In genomic region chr7:101237206-101238067, GRCh38 we compare ENCODE assay signal across 10 cellular contexts. TPM values are rescaled to one million over a fixed set of nuclear protein-coding genes. Genes with fewer than 3 reads are reported as not detected.
DNase-seq lines count a peak whose midpoint lies in the region; ATAC-seq and TF ChIP-seq lines count a peak whose summit lies in the region.
"Had no signal": no experiment of that assay in that cellular context is flagged by ENCODE, and none has a peak within 500 bp of the region (broad histone marks: within the 10 kb centered on the region; RNA-seq: fewer than 3 reads in every experiment).

Gene CLDN15 (minus strand): TSS chr7:101237802. CDS start chr7:101237581, 221 bp downstream.

- no peak for TF ChIP-seq POLR2A in body of pancreas (IDR thresholded peaks at IDR 0.05)
- no peak for TF ChIP-seq POLR2A in lower leg skin (IDR thresholded peaks at IDR 0.05)

- TF ChIP-seq CTCF in body of pancreas (IDR thresholded peaks at IDR 0.05) (no peak), lower leg skin (IDR thresholded peaks at IDR 0.05) (no peak)

- 64 to 73% methylated on average over 20 to 25 of the region's 31 CpGs for WGBS in body of pancreas, 2 donors
- 51 to 61% methylated on average over 23 to 29 of the region's 31 CpGs for WGBS in lower leg skin, 2 donors

- H3K4me3 ChIP-seq in body of pancreas (no peak within 1 kb of the TSS), lower leg skin (ENCODE audit: low read depth, poor library complexity, severe bottlenecking) (no peak within 1 kb of the TSS)

- H3K27ac ChIP-seq in body of pancreas: peak within 1 kb of the TSS; percentile 72 to 87 (median 84)
- H3K27ac ChIP-seq in substantia nigra (ENCODE audit: low read depth, low read length, poor library complexity, severe bottlenecking): peak within 1 kb of the TSS; percentile 58
- H3K27ac ChIP-seq: 22Rv1 had no signal

- no peaks in the 10 kb centered on the region for H3K27me3 ChIP-seq in body of pancreas

- intact Hi-C loops in body of pancreas (cut with DNase I): no loop called here
- intact Hi-C loops in lower leg skin (cut with DNase I; ENCODE audit: low total_unique reads): no loop called here

- DNase-seq in DMS 273 (lab: John Stamatoyannopoulos, UW; ENCODE audit: unreplicated experiment): peak; percentile 44
- no peak for DNase-seq in DMS 273 treated with DMSO at 0.1 percent for 48 hours (lab: John Stamatoyannopoulos, UW)
- DNase-seq in body of pancreas: peak; percentile 41 to 58 (median 49)
- peak; percentile 49 to 91 for DNase-seq in lower leg skin (ENCODE audit: low spot score in 2 of 2)
- peak in 21 of 49 donors; percentile 1 to 52 (median 18) for DNase-seq in substantia nigra (lab: John Stamatoyannopoulos, UW)
- DNase-seq in RPMI8226: no peak
- no peak for DNase-seq in activated CD4-positive, CD25-positive, alpha-beta regulatory T cell treated with anti-CD3 and anti-CD28 coated beads, Interleukin-2, amount 50 U/mL, for 72 hours
- DNase-seq in KBM-7: no peak
- DNase-seq: MM.1S had no signal

- peaks cover 46% of the 10 kb centered on the region for H3K4me1 ChIP-seq in body of pancreas

- H3K9me3 ChIP-seq in body of pancreas: no peaks in the 10 kb centered on the region

- peaks cover 0 to 1% of the 10 kb centered on the region in 2 donors for H3K36me3 ChIP-seq in body of pancreas (replicated peaks in 1 of 2; ENCODE audit: insufficient read depth in 1 of 2, low read depth in 2 of 2)

- ATAC-seq in body of pancreas: peak; percentile 54

- in situ Hi-C loops in KBM-7 (cut with MboI; ENCODE audit: low pct_unique_long_range_greater_than_20kb, low sequenced_read_pairs): no loop called here

RNA-seq across cellular contexts. Expression of gene CLDN15, which starts in this region (rescaled TPM):
- total RNA-seq in body of pancreas: 10 to 100 TPM in 1 of 2 donors, 1 to 10 TPM in 1; 7.3 to 22.1 TPM
- 10 to 100 TPM in 3 of 4 donors, 1 to 10 TPM in 1; 9.5 to 21.2 (median 13.0) TPM for total RNA-seq in lower leg skin

Comparison
In these comparisons a context has a peak if more than half of its experiments do, and no peak if none do; other contexts are left out.
1. DNase-seq: peak in DMS 273 (single experiment), body of pancreas (4 of 4) and lower leg skin (2 of 2); none in DMS 273 treated with DMSO at 0.1 percent for 48 hours (single experiment), RPMI8226 (single experiment), activated CD4-positive, CD25-positive, alpha-beta regulatory T cell treated with anti-CD3 and anti-CD28 coated beads, Interleukin-2, amount 50 U/mL, for 72 hours (single experiment) and KBM-7 (single experiment).